ENCODE assay signal across 8 cellular contexts in genomic region chr3:50237754-50238548, GRCh38. TPM values are rescaled to one million over a fixed set of nuclear protein-coding genes. Genes with fewer than 3 reads are reported as not detected.
A peak's percentile ranks its signal among the peaks of the same experiment; 100 is the strongest.
DNase-seq lines count a peak whose midpoint lies in the region; TF ChIP-seq lines count a peak whose summit lies in the region.

No MANE protein-coding gene starts in this region.

- peak overlapping the region; percentile 95 for H3K4me3 ChIP-seq in AG04450 (ENCODE audit: low read depth, low read length)
- peak overlapping the region; percentile 94 for H3K4me3 ChIP-seq in HUES6 (ENCODE audit: low read depth, low read length)

- H3K4me1 ChIP-seq in HUES6 (ENCODE audit: control insufficient read depth, insufficient read depth, low read length), result peaks cover 56% of the 10 kb centered on the region

- intact Hi-C loops in cardiac septum (cut with DNase I), result loop anchor here (5.0 kb wide), 1 partner anchor 84 kb away; the partner anchor contains the start of gene HYAL2
- intact Hi-C loops in posterior cingulate gyrus (cut with DNase I), result no loop called here

- peak; percentile 72 for TF ChIP-seq POLR2A in GM18951 (IDR thresholded peaks at IDR 0.05; ENCODE audit: extremely low read depth, insufficient read depth, insufficient read length)

- peaks cover 21% of the 10 kb centered on the region for H3K36me3 Mint-ChIP-seq in activated naive CD8-positive, alpha-beta T cell treated with anti-CD3 and anti-CD28 coated beads for 36 hours
- peaks cover 4% of the 10 kb centered on the region for H3K36me3 Mint-ChIP-seq in type B pancreatic cell

- H3K4me1 Mint-ChIP-seq in activated naive CD8-positive, alpha-beta T cell treated with anti-CD3 and anti-CD28 coated beads for 36 hours, result peaks cover 48% of the 10 kb centered on the region
- H3K4me1 Mint-ChIP-seq in type B pancreatic cell (ENCODE audit: unreplicated experiment), result peaks cover 48% of the 10 kb centered on the region

- H3K9me3 Mint-ChIP-seq in activated naive CD8-positive, alpha-beta T cell treated with anti-CD3 and anti-CD28 coated beads for 36 hours, result no peaks in the 10 kb centered on the region
- H3K9me3 Mint-ChIP-seq in type B pancreatic cell, result no peaks in the 10 kb centered on the region

- H3K4me3 Mint-ChIP-seq in activated naive CD8-positive, alpha-beta T cell treated with anti-CD3 and anti-CD28 coated beads for 36 hours, result peak overlapping the region; percentile 96
- H3K4me3 Mint-ChIP-seq in type B pancreatic cell, result peak overlapping the region; percentile 99

- in situ Hi-C loops in GM18951 (cut with MboI; ENCODE audit: low sequenced_read_pairs, unreplicated experiment), result no loop called here

- no peaks in the 10 kb centered on the region for H3K27me3 ChIP-seq in AG04450 (ENCODE audit: control insufficient read depth, insufficient read depth, low read length)
- no peaks in the 10 kb centered on the region for H3K27me3 ChIP-seq in HUES6 (ENCODE audit: control insufficient read depth, insufficient read depth, low read length)

- DNase-seq in AG04450 (ENCODE audit: low read depth, low spot score) (no peak), SKM-1 treated with dmso at 0.1 percent for 144 hours (lab: John Stamatoyannopoulos, UW; ENCODE audit: unreplicated experiment) (peak; percentile 79), cardiac septum (ENCODE audit: low spot score) (peak; percentile 97), posterior cingulate gyrus (peak in 9 of 10 donors; percentile 62 to 96 (median 71)), type B pancreatic cell (ENCODE audit: extremely low spot score, unreplicated experiment) (no peak)
- DNase-seq in activated naive CD8-positive, alpha-beta T cell treated with anti-CD3 and anti-CD28 coated beads for 36 hours, result peak; percentile 91

- H3K9ac ChIP-seq in HUES6 (ENCODE audit: low read length), result peak overlapping the region; percentile 87

- TF ChIP-seq CTCF in AG04450 (IDR thresholded peaks at IDR 0.05; ENCODE audit: low read depth, low read length) (no peak), type B pancreatic cell (conservative IDR thresholded peaks at IDR 0.05) (no peak)

- H3K27ac ChIP-seq in AG04450 (ENCODE audit: low read depth, low read length), result peak overlapping the region; percentile 52
- peak overlapping the region; percentile 10; the same call in 1 of the 2 replicates for H3K27ac ChIP-seq in HUES6 (ENCODE audit: low read depth, low read length)

- no peaks in the 10 kb centered on the region for H3K27me3 Mint-ChIP-seq in activated naive CD8-positive, alpha-beta T cell treated with anti-CD3 and anti-CD28 coated beads for 36 hours
- H3K27me3 Mint-ChIP-seq in type B pancreatic cell, result no peaks in the 10 kb centered on the region

- no peaks in the 10 kb centered on the region for H3K36me3 ChIP-seq in HUES6 (ENCODE audit: control insufficient read depth, insufficient read depth, low read length)

- H3K27ac Mint-ChIP-seq in activated naive CD8-positive, alpha-beta T cell treated with anti-CD3 and anti-CD28 coated beads for 36 hours, result peak overlapping the region; percentile 92
- H3K27ac Mint-ChIP-seq in type B pancreatic cell, result peak overlapping the region; percentile 95

- H3K9me3 ChIP-seq in AG04450 (ENCODE audit: control insufficient read depth, insufficient read depth, low read length) (no peaks in the 10 kb centered on the region), HUES6 (ENCODE audit: control insufficient read depth, insufficient read depth, low read depth, low read length) (no peaks in the 10 kb centered on the region)

- CTCF ChIA-PET in AG04450 (lab: Charles Lee), result interaction anchor here (0.6 to 1.9 kb wide), 6 partner anchors 9 to 112 kb away, joined by 3 to 11 read pairs (median 6); no protein-coding TSS in a partner anchor

- POLR2A ChIA-PET in AG04450 (lab: Yijun Ruan, JAX), result interaction anchor here (0.6 kb wide), 1 partner anchor 136 kb away, joined by 7 read pairs; no protein-coding TSS in a partner anchor

RNA-seq across cellular contexts. Expression of gene GNAI2, which starts 1.9 kb away (rescaled TPM):
- 603 and 661 TPM in 2 replicates for polyA plus RNA-seq in AG04450 (2011; rRNA removed)
- 528 and 617 TPM in 2 replicates for polyA minus RNA-seq in AG04450 (2011; rRNA and poly(A)+ RNA removed)
- total RNA-seq in activated naive CD8-positive, alpha-beta T cell treated with anti-CD3 and anti-CD28 coated beads for 36 hours, result 100 to 1,000 TPM; 211 to 217 TPM
- total RNA-seq in cardiac septum (153 TPM), type B pancreatic cell (ENCODE audit: low replicate concordance) (140 and 145 TPM in 2 replicates)

RNA-seq across cellular contexts. Expression of gene SEMA3B, which starts 31.0 kb away (rescaled TPM):
- polyA plus RNA-seq in AG04450 (2011; rRNA removed), result 22.0 and 24.7 TPM in 2 replicates
- 9.9 and 14.3 TPM in 2 replicates for polyA minus RNA-seq in AG04450 (2011; rRNA and poly(A)+ RNA removed)
- total RNA-seq in activated naive CD8-positive, alpha-beta T cell treated with anti-CD3 and anti-CD28 coated beads for 36 hours, result 1 to 10 TPM; 1.2 to 1.6 TPM
- total RNA-seq in cardiac septum, result 26.5 TPM
- total RNA-seq in type B pancreatic cell (ENCODE audit: low replicate concordance), result 18.4 and 34.8 TPM in 2 replicates

RNA-seq across cellular contexts. Expression of gene SLC38A3, which starts 32.9 kb away (rescaled TPM):
- polyA plus RNA-seq in AG04450 (2011; rRNA removed), result 0.06 and 0.11 TPM in 2 replicates
- not detected in 2 replicates for polyA minus RNA-seq in AG04450 (2011; rRNA and poly(A)+ RNA removed)
- under 1 TPM in 1 of 2 experiments, not detected in 1; 0.18 TPM for total RNA-seq in activated naive CD8-positive, alpha-beta T cell treated with anti-CD3 and anti-CD28 coated beads for 36 hours
- 6.6 TPM for total RNA-seq in cardiac septum
- total RNA-seq in type B pancreatic cell (ENCODE audit: low replicate concordance), result 6.0 and 11.0 TPM in 2 replicates

RNA-seq across cellular contexts. Expression of gene LSMEM2, which starts 40.9 kb away (rescaled TPM):
- not detected in 2 replicates for polyA plus RNA-seq in AG04450 (2011; rRNA removed)
- not detected in 2 replicates for polyA minus RNA-seq in AG04450 (2011; rRNA and poly(A)+ RNA removed)
- not detected for total RNA-seq in activated naive CD8-positive, alpha-beta T cell treated with anti-CD3 and anti-CD28 coated beads for 36 hours
- total RNA-seq in cardiac septum (25.7 TPM), type B pancreatic cell (ENCODE audit: low replicate concordance) (not detected in 2 replicates)

RNA-seq across cellular contexts. Expression of gene GNAT1, which starts 46.5 kb away (rescaled TPM):
- polyA plus RNA-seq in AG04450 (2011; rRNA removed), result not detected in 2 replicates
- not detected in 2 replicates for polyA minus RNA-seq in AG04450 (2011; rRNA and poly(A)+ RNA removed)
- under 1 TPM in 1 of 2 experiments, not detected in 1; 0.12 TPM for total RNA-seq in activated naive CD8-positive, alpha-beta T cell treated with anti-CD3 and anti-CD28 coated beads for 36 hours
- not detected for total RNA-seq in cardiac septum
- 0.71 TPM in 1 of 2 replicates, not detected in the other for total RNA-seq in type B pancreatic cell (ENCODE audit: low replicate concordance)

Comparison
In these comparisons a context has a peak if more than half of its experiments do, and no peak if none do; other contexts are left out.
1. DNase-seq: peak in SKM-1 treated with dmso at 0.1 percent for 144 hours (single experiment), activated naive CD8-positive, alpha-beta T cell treated with anti-CD3 and anti-CD28 coated beads for 36 hours (single experiment), cardiac septum (single experiment) and posterior cingulate gyrus (9 of 10); none in AG04450 (single experiment) and type B pancreatic cell (single experiment).